21 cellular contexts compared by ENCODE assay signal in genomic region chr3:14957163-14957562, GRCh38. TPM values are rescaled to one million over a fixed set of nuclear protein-coding genes. Genes with fewer than 3 reads are reported as not detected.
DNase-seq lines count a peak whose midpoint lies in the region; ATAC-seq, FAIRE-seq and TF ChIP-seq lines count a peak whose summit lies in the region.
"Had no signal": no experiment of that assay in that cellular context is flagged by ENCODE, and none has a peak within 500 bp of the region (broad histone marks: within the 10 kb centered on the region; RNA-seq: fewer than 3 reads in every experiment).

No MANE protein-coding gene starts in this region.

- ATAC-seq in activated B cell treated with CpG ODN at 0.5 μM for 24 hours (ENCODE audit: low read depth) (no peak), HG02678 (IDR thresholded peaks at IDR 0.05; ENCODE audit: unreplicated experiment) (no peak)
- ATAC-seq: HCT116, PC-3 had no signal

- no peaks in the 10 kb centered on the region for H3K27me3 Mint-ChIP-seq in activated B cell treated with CpG ODN at 0.5 μM for 24 hours
- H3K27me3 Mint-ChIP-seq in progenitor cell of endocrine pancreas, result no peaks in the 10 kb centered on the region

- no peaks in the 10 kb centered on the region for H4K20me1 ChIP-seq in MM.1S (ENCODE audit: insufficient read depth, low read length)

- no peak overlapping the region for H3K9ac ChIP-seq in MM.1S (ENCODE audit: low read length)
- H3K9ac ChIP-seq: GM23248 had no signal

- no peaks in the 10 kb centered on the region for H3K27me3 ChIP-seq in MM.1S (replicated peaks; ENCODE audit: insufficient read depth, low read length)

- H3K9me2 ChIP-seq in MM.1S (replicated peaks; ENCODE audit: insufficient read depth, low read length), result no peaks in the 10 kb centered on the region

- no peaks in the 10 kb centered on the region for H3K9me3 ChIP-seq in MM.1S (replicated peaks; ENCODE audit: insufficient read depth, low read length)

- 0 out of 2 replicates have a peak, but pooled peaks cover 7% of the 10 kb centered on the region for H3K36me3 ChIP-seq in MM.1S (replicated peaks; ENCODE audit: insufficient read depth, low read length)

- no peak overlapping the region for H3K4me3 ChIP-seq in MM.1S (ENCODE audit: low read length)
- H3K4me3 ChIP-seq: GM23248 had no signal

- H3K4me3 Mint-ChIP-seq in activated B cell treated with CpG ODN at 0.5 μM for 24 hours (no peak overlapping the region), progenitor cell of endocrine pancreas (ENCODE audit: low read depth) (no peak overlapping the region)

- H3K4me1 ChIP-seq in MM.1S (ENCODE audit: low read length), result peaks cover 15% of the 10 kb centered on the region; the same call in 1 of the 2 replicates

- H3K27ac Mint-ChIP-seq in activated B cell treated with CpG ODN at 0.5 μM for 24 hours (peak overlapping the region; percentile 56), progenitor cell of endocrine pancreas (peak overlapping the region; percentile 1)

- peaks cover 9% of the 10 kb centered on the region; the same call in 1 of the 2 replicates for H3F3A ChIP-seq in MM.1S (ENCODE audit: insufficient read depth, low read length)

- POLR2A ChIA-PET in HEK293T (lab: Yijun Ruan, JAX) (interaction anchor here (0.7 kb wide), 1 partner anchor 10 kb away, joined by 3 read pairs; the partner anchor contains the start of gene NR2C2), activated B cell treated with CpG ODN at 0.5 μM for 24 hours (lab: Charles Lee) (interaction anchor here (0.6 to 1.3 kb wide), 2 partner anchors 9 to 108 kb away, joined by 3 to 7 read pairs; partner anchors contain the start of gene MRPS25)

- H3K36me3 Mint-ChIP-seq in activated B cell treated with CpG ODN at 0.5 μM for 24 hours (ENCODE audit: low read depth) (peaks cover 23% of the 10 kb centered on the region), progenitor cell of endocrine pancreas (ENCODE audit: insufficient read depth) (peaks cover 3% of the 10 kb centered on the region)

- peaks cover 50% of the 10 kb centered on the region for H3K4me1 Mint-ChIP-seq in activated B cell treated with CpG ODN at 0.5 μM for 24 hours
- peaks cover 20% of the 10 kb centered on the region for H3K4me1 Mint-ChIP-seq in progenitor cell of endocrine pancreas (ENCODE audit: low read depth)

- H3K9me3 Mint-ChIP-seq in activated B cell treated with CpG ODN at 0.5 μM for 24 hours (no peaks in the 10 kb centered on the region), progenitor cell of endocrine pancreas (ENCODE audit: low read depth) (no peaks in the 10 kb centered on the region)

- peak; percentile 48 for FAIRE-seq in GM12891 (lab: Jason Lieb, UNC)

- H3K79me2 ChIP-seq in MM.1S (ENCODE audit: low read length), result peaks cover 88% of the 10 kb centered on the region

- DNase-seq in GM12891 (ENCODE audit: insufficient read length, low spot score), result no peak
- DNase-seq in HEK293T (ENCODE audit: extremely low spot score), result no peak
- no peak for DNase-seq in activated B cell treated with CpG ODN at 0.5 μM for 24 hours
- no peak for DNase-seq in progenitor cell of endocrine pancreas (ENCODE audit: low spot score, unreplicated experiment)
- no peak for DNase-seq in iPS-NIHi7 (ENCODE audit: extremely low spot score)
- no peak for DNase-seq in MM.1S
- DNase-seq: ACHN, DMS79, GM23248, KG1, NCI-H1930, NCI-H2171 treated with DMSO at 0.1 percent for 48 hours, NCI-H446 treated with DMSO at 0.1 percent for 48 hours, NCI-H82, PC-3, RPMI8226, SIG-M5, T-helper 1 cell had no signal

- CTCF ChIA-PET in HEK293T (lab: Yijun Ruan, JAX), result no interaction called here
- CTCF ChIA-PET in activated B cell treated with CpG ODN at 0.5 μM for 24 hours (lab: Charles Lee), result no interaction called here

- intact Hi-C loops in activated B cell treated with CpG ODN at 0.5 μM for 24 hours (cut with micrococcal nuclease), result no loop called here

- no peak for TF ChIP-seq POLR2A in GM12891 (IDR thresholded peaks at IDR 0.05; ENCODE audit: low read depth, low read length)

- TF ChIP-seq CTCF in activated B cell treated with CpG ODN at 0.5 μM for 24 hours (IDR thresholded peaks at IDR 0.05) (no peak), progenitor cell of endocrine pancreas (IDR thresholded peaks at IDR 0.05; ENCODE audit: unreplicated experiment) (no peak), MM.1S (IDR thresholded peaks at IDR 0.05; ENCODE audit: low read length) (no peak)

- no peak overlapping the region for H2AFZ ChIP-seq in MM.1S (ENCODE audit: low read length)
- H2AFZ ChIP-seq: GM23248 had no signal

- no peak overlapping the region for H3K27ac ChIP-seq in MM.1S (ENCODE audit: low read length)
- H3K27ac ChIP-seq: C4-2B, GM23248 had no signal

- no peak overlapping the region for H3K4me2 ChIP-seq in MM.1S (ENCODE audit: low read depth, low read length)

TF ChIP-seq in GM12891, 5 proteins besides CTCF, POLR2A, EP300 and RAD21:
- no peak for TF ChIP-seq POLR2AphosphoS5 (IDR thresholded peaks at IDR 0.05; ENCODE audit: low read depth, low read length)
- TF ChIP-seq PAX5 (IDR thresholded peaks at IDR 0.05; ENCODE audit: insufficient read depth, low read length, severe bottlenecking), result no peak
- TF ChIP-seq SPI1 (IDR thresholded peaks at IDR 0.05; ENCODE audit: low read depth, low read length), result no peak
- TF ChIP-seq TAF1 (IDR thresholded peaks at IDR 0.05; ENCODE audit: low read depth, low read length), result no peak
- no peak for TF ChIP-seq POU2F2 (IDR thresholded peaks at IDR 0.05; ENCODE audit: low read depth, low read length)

TF ChIP-seq in HEK293T, 16 proteins besides CTCF, POLR2A, EP300 and RAD21:
- TF ChIP-seq, protein P1, sequence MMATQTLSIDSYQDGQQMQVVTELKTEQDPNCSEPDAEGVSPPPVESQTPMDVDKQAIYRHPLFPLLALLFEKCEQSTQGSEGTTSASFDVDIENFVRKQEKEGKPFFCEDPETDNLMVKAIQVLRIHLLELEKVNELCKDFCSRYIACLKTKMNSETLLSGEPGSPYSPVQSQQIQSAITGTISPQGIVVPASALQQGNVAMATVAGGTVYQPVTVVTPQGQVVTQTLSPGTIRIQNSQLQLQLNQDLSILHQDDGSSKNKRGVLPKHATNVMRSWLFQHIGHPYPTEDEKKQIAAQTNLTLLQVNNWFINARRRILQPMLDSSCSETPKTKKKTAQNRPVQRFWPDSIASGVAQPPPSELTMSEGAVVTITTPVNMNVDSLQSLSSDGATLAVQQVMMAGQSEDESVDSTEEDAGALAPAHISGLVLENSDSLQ (IDR thresholded peaks at IDR 0.05), result peak; percentile 15; the same call in 1 of the 2 replicates
- TF ChIP-seq FOXM1 (IDR thresholded peaks at IDR 0.05; ENCODE audit: borderline replicate concordance) (no peak), L3MBTL2 (conservative IDR thresholded peaks at IDR 0.05) (no peak), HDGF (IDR thresholded peaks at IDR 0.05; ENCODE audit: borderline replicate concordance) (no peak)

RNA-seq across cellular contexts. Expression of gene NR2C2, which starts 9.8 kb away (rescaled TPM):
- polyA plus RNA-seq in GM12891 (2012; ENCODE audit: low read depth, missing spikeins), result 8.7 TPM
- total RNA-seq in activated B cell treated with CpG ODN at 0.5 μM for 24 hours, result 55.0 and 55.4 TPM in 2 replicates
- 56.0 and 58.8 TPM in 2 replicates for total RNA-seq in progenitor cell of endocrine pancreas
